In genomic region chr1:234573711-234574299, GRCh38 we compare ENCODE assay signal across 17 cellular contexts. TPM values are rescaled to one million over a fixed set of nuclear protein-coding genes. Genes with fewer than 3 reads are reported as not detected.
DNase-seq lines count a peak whose midpoint lies in the region; ATAC-seq, FAIRE-seq and TF ChIP-seq lines count a peak whose summit lies in the region.
"Had no signal": no experiment of that assay in that cellular context is flagged by ENCODE, and none has a peak within 500 bp of the region (broad histone marks: within the 10 kb centered on the region; RNA-seq: fewer than 3 reads in every experiment).

No MANE protein-coding gene starts in this region.

- H3K4me3 Mint-ChIP-seq in MCF 10A (ENCODE audit: unreplicated experiment) (no peak overlapping the region), brain (no peak overlapping the region)
- H3K4me3 Mint-ChIP-seq: activated CD4-positive, alpha-beta memory T cell treated with anti-CD3 and anti-CD28 coated beads for 36 hours; activated T-helper 1 cell treated with anti-CD3 and anti-CD28 coated beads, Interleukin-12 subunit alpha, Interleukin-12 subunit beta, Interleukin-2, Interleukin-4 antibody, amounts not matched to agents 30 ng/mL and 10 ng/mL and 1 ng/mL, durations not matched to agents 14 hours and 24 hours and 36 hours; natural killer cell had no signal

- H3K36me3 ChIP-seq in breast epithelium (no peaks in the 10 kb centered on the region), right atrium auricular region (no peaks in the 10 kb centered on the region), vagina (no peaks in the 10 kb centered on the region)
- H3K36me3 ChIP-seq: thoracic aorta had no signal

- CTCF ChIA-PET in MCF 10A (lab: Yijun Ruan, JAX) = no interaction called here

- no peaks in the 10 kb centered on the region for H3K36me3 Mint-ChIP-seq in MCF 10A (ENCODE audit: insufficient read depth, unreplicated experiment)
- H3K36me3 Mint-ChIP-seq in brain = no peaks in the 10 kb centered on the region
- H3K36me3 Mint-ChIP-seq: activated CD4-positive, alpha-beta memory T cell treated with anti-CD3 and anti-CD28 coated beads for 36 hours; natural killer cell had no signal

- no peak for FAIRE-seq in urothelium cell line (lab: Jason Lieb, UNC)
- FAIRE-seq: GM18507 had no signal

- H3K9me3 Mint-ChIP-seq in MCF 10A (ENCODE audit: unreplicated experiment) = no peaks in the 10 kb centered on the region
- H3K9me3 Mint-ChIP-seq in brain = no peaks in the 10 kb centered on the region
- H3K9me3 Mint-ChIP-seq: activated CD4-positive, alpha-beta memory T cell treated with anti-CD3 and anti-CD28 coated beads for 36 hours; activated T-helper 1 cell treated with anti-CD3 and anti-CD28 coated beads, Interleukin-12 subunit alpha, Interleukin-12 subunit beta, Interleukin-2, Interleukin-4 antibody, amounts not matched to agents 30 ng/mL and 10 ng/mL and 1 ng/mL, durations not matched to agents 14 hours and 24 hours and 36 hours; natural killer cell had no signal

- no peak for TF ChIP-seq POLR2A in breast epithelium (IDR thresholded peaks at IDR 0.05)
- no peak for TF ChIP-seq POLR2A in vagina (IDR thresholded peaks at IDR 0.05)

- ATAC-seq in HG02840 (IDR thresholded peaks at IDR 0.05; ENCODE audit: low FRiP score, unreplicated experiment) = no peak
- ATAC-seq: natural killer cell had no signal

- TF ChIP-seq CTCF in MCF 10A (IDR thresholded peaks at IDR 0.05; ENCODE audit: unreplicated experiment) (no peak), breast epithelium (IDR thresholded peaks at IDR 0.05) (no peak), brain (conservative IDR thresholded peaks at IDR 0.05) (no peak), right atrium auricular region (IDR thresholded peaks at IDR 0.05) (no peak), vagina (IDR thresholded peaks at IDR 0.05) (no peak)

- H3K4me1 ChIP-seq in breast epithelium = no peaks in the 10 kb centered on the region
- peaks cover 0 to 16% of the 10 kb centered on the region in 2 donors for H3K4me1 ChIP-seq in right atrium auricular region
- H3K4me1 ChIP-seq in vagina = no peaks in the 10 kb centered on the region

- H3K27me3 ChIP-seq in breast epithelium (no peaks in the 10 kb centered on the region), right atrium auricular region (no peaks in the 10 kb centered on the region), vagina (no peaks in the 10 kb centered on the region)

- no peak overlapping the region for H3K4me3 ChIP-seq in breast epithelium
- H3K4me3 ChIP-seq in right atrium auricular region = no peak overlapping the region
- no peak overlapping the region for H3K4me3 ChIP-seq in vagina
- H3K4me3 ChIP-seq: thoracic aorta had no signal

- DNase-seq in MCF 10A (ENCODE audit: unreplicated experiment) = peak; percentile 77
- DNase-seq in breast epithelium (ENCODE audit: low spot score in 2 of 2) = no peak
- DNase-seq in right atrium auricular region (ENCODE audit: low spot score) = peak; percentile 75
- DNase-seq in vagina (ENCODE audit: extremely low spot score in 2 of 2) = peak; percentile 52 to 87
- DNase-seq in urothelium cell line (ENCODE audit: low spot score) = no peak
- DNase-seq in ecto neural progenitor cell (ENCODE audit: low spot score) = no peak
- DNase-seq: activated CD4-positive, alpha-beta memory T cell treated with anti-CD3 and anti-CD28 coated beads for 36 hours; aorta; MM.1S; natural killer cell; retina; stimulated activated CD4-positive, alpha-beta T cell treated with anti-CD3 and anti-CD28 coated beads, Interleukin-2, amount 100 ng/mL, for 24 hours had no signal

- H3K27ac Mint-ChIP-seq in MCF 10A (ENCODE audit: low read depth, unreplicated experiment) = no peak overlapping the region
- peak overlapping the region in 3 of 5 experiments; percentile 48 to 82 (median 60) for H3K27ac Mint-ChIP-seq in brain
- H3K27ac Mint-ChIP-seq: activated CD4-positive, alpha-beta memory T cell treated with anti-CD3 and anti-CD28 coated beads for 36 hours; activated T-helper 1 cell treated with anti-CD3 and anti-CD28 coated beads, Interleukin-12 subunit alpha, Interleukin-12 subunit beta, Interleukin-2, Interleukin-4 antibody, amounts not matched to agents 30 ng/mL and 10 ng/mL and 1 ng/mL, durations not matched to agents 14 hours and 24 hours and 36 hours; natural killer cell had no signal

- POLR2A ChIA-PET in MCF 10A (lab: Yijun Ruan, JAX) = interaction anchor here (1.2 to 3.5 kb wide), 3 partner anchors 8 to 40 kb away, joined by 6 to 27 read pairs (median 9); no protein-coding TSS in a partner anchor

- H3K9me3 ChIP-seq in breast epithelium = no peaks in the 10 kb centered on the region
- no peaks in the 10 kb centered on the region for H3K9me3 ChIP-seq in right atrium auricular region
- H3K9me3 ChIP-seq in vagina = no peaks in the 10 kb centered on the region
- H3K9me3 ChIP-seq: thoracic aorta had no signal

- H3K4me1 Mint-ChIP-seq in MCF 10A (ENCODE audit: insufficient read depth, unreplicated experiment) (peaks cover 17% of the 10 kb centered on the region), brain (peaks cover 46% of the 10 kb centered on the region)
- H3K4me1 Mint-ChIP-seq: natural killer cell had no signal

- intact Hi-C loops in MCF 10A (cut with micrococcal nuclease) (no loop called here), breast epithelium (cut with DNase I; ENCODE audit: low total_unique reads) (no loop called here), vagina (cut with DNase I) (no loop called here)

- H3K27ac ChIP-seq in breast epithelium = no peak overlapping the region
- H3K27ac ChIP-seq in right atrium auricular region = peak overlapping the region in 1 of 2 donors; percentile 68
- no peak overlapping the region for H3K27ac ChIP-seq in vagina
- H3K27ac ChIP-seq: thoracic aorta had no signal

- no TSS peak for BruUV-seq in MCF 10A (replicated peaks; lab: Mats Ljungman, UMichigan)

- H3K27me3 Mint-ChIP-seq in MCF 10A (ENCODE audit: insufficient read depth, unreplicated experiment) (no peaks in the 10 kb centered on the region), brain (peaks cover 8% of the 10 kb centered on the region)
- H3K27me3 Mint-ChIP-seq: activated CD4-positive, alpha-beta memory T cell treated with anti-CD3 and anti-CD28 coated beads for 36 hours had no signal

RNA-seq across cellular contexts. Expression of gene IRF2BP2, which starts 36.2 kb away (rescaled TPM):
- total RNA-seq in MCF 10A (2022) (149 and 217 TPM in 2 replicates), breast epithelium (100 to 1,000 TPM in 1 of 3 donors, 10 to 100 TPM in 2; 60.3 to 108 (median 84.9) TPM), right atrium auricular region (10 to 100 TPM; 74.5 to 76.3 TPM), vagina (72.9 TPM)
- polyA plus RNA-seq in brain (ENCODE audit: insufficient read depth, low read depth, low replicate concordance) = 163 TPM

Comparison
In these comparisons a context has a peak if more than half of its experiments do, and no peak if none do; other contexts are left out.
1. DNase-seq: peak in MCF 10A (single experiment), right atrium auricular region (single experiment) and vagina (2 of 2); none in breast epithelium (0 of 2), urothelium cell line (single experiment) and ecto neural progenitor cell (single experiment).